ENCODE assay signal across 1 cellular context in genomic region chr12:1523558-1524050, GRCh38.
TF ChIP-seq lines count a peak whose summit lies in the region.

No MANE protein-coding gene starts in this region.

TF ChIP-seq in WTC11, 78 proteins besides CTCF, POLR2A, EP300 and RAD21:
- 0 out of 2 replicates have a peak, but pooled peaks have one; percentile 12 for TF ChIP-seq SP1 (CRISPR knock-in tag; conservative IDR thresholded peaks at IDR 0.05)
- 0 out of 2 replicates have a peak, but pooled peaks have one; percentile 18 for TF ChIP-seq FOXK1 (CRISPR knock-in tag; IDR thresholded peaks at IDR 0.05)
- peak; percentile 82; the same call in 1 of the 2 replicates for TF ChIP-seq TEAD1 (CRISPR knock-in tag; IDR thresholded peaks at IDR 0.05)
- no peak for TF ChIP-seq CDX4 (CRISPR knock-in tag; IDR thresholded peaks at IDR 0.05; ENCODE audit: borderline replicate concordance)
- no peak for TF ChIP-seq GRHL2 (CRISPR knock-in tag; IDR thresholded peaks at IDR 0.05; ENCODE audit: insufficient replicate concordance, severe bottlenecking)
- no peak for TF ChIP-seq ZNF121 (CRISPR knock-in tag; IDR thresholded peaks at IDR 0.05)
TF ChIP-seq in WTC11: peak in this region for 3.
